6 cellular contexts compared by ENCODE assay signal in genomic region chr10:101014966-101015581, GRCh38. TPM values are rescaled to one million over a fixed set of nuclear protein-coding genes. Genes with fewer than 3 reads are reported as not detected.
DNase-seq lines count a peak whose midpoint lies in the region; ATAC-seq and TF ChIP-seq lines count a peak whose summit lies in the region.
"Had no signal": no experiment of that assay in that cellular context is flagged by ENCODE, and none has a peak within 500 bp of the region (broad histone marks: within the 10 kb centered on the region; RNA-seq: fewer than 3 reads in every experiment).

No MANE protein-coding gene starts in this region.

- peak; percentile 15 for DNase-seq in GOT3 (lab: John Stamatoyannopoulos, UW)
- DNase-seq in RWPE2 (ENCODE audit: low spot score) = no peak
- DNase-seq in iris pigment epithelial cell (ENCODE audit: low read depth) = peak; percentile 93
- no peak for DNase-seq in G401 (ENCODE audit: low spot score)

- H3K9me3 ChIP-seq in RWPE2 (ENCODE audit: severe bottlenecking) = no peaks in the 10 kb centered on the region
- H3K9me3 ChIP-seq: neutrophil had no signal

- in situ Hi-C loops in G401 (cut with HindIII; ENCODE audit: low sequenced_read_pairs) = no loop called here

- TF ChIP-seq CTCF in RWPE2 (IDR thresholded peaks at IDR 0.05; ENCODE audit: poor library complexity, severe bottlenecking) = no peak

- H3K36me3 ChIP-seq in RWPE2 (ENCODE audit: low read depth) = no peaks in the 10 kb centered on the region
- H3K36me3 ChIP-seq: neutrophil had no signal

- H3K27ac ChIP-seq in RWPE2 (ENCODE audit: poor library complexity, severe bottlenecking) = no peak overlapping the region
- H3K27ac ChIP-seq: neutrophil had no signal

- H3K4me1 ChIP-seq in RWPE2 (ENCODE audit: insufficient read depth, poor library complexity, severe bottlenecking) = peaks cover 4% of the 10 kb centered on the region

- H3K4me3 ChIP-seq in RWPE2 (ENCODE audit: severe bottlenecking) = no peak overlapping the region

- H3K27me3 ChIP-seq in RWPE2 (ENCODE audit: insufficient read depth, poor library complexity, severe bottlenecking) = no peaks in the 10 kb centered on the region

- ATAC-seq in RWPE2 (ENCODE audit: low read depth) = 0 out of 3 replicates have a peak, but pooled peaks have one; percentile 8
- no peak for ATAC-seq in GM19395 (IDR thresholded peaks at IDR 0.05; ENCODE audit: unreplicated experiment)

RNA-seq across cellular contexts. Expression of gene LZTS2, which starts 15.5 kb away (rescaled TPM):
- total RNA-seq in G401 (2014; rRNA removed; shearing (Covaris generic)) = 146 and 166 TPM in 2 replicates

RNA-seq across cellular contexts. Expression of gene PDZD7, which starts 15.9 kb away (rescaled TPM):
- total RNA-seq in G401 (2014; rRNA removed; shearing (Covaris generic)) = 2.4 and 4.5 TPM in 2 replicates

RNA-seq across cellular contexts. Expression of gene SFXN3, which starts 16.0 kb away (rescaled TPM):
- total RNA-seq in G401 (2014; rRNA removed; shearing (Covaris generic)) = 58.9 and 65.7 TPM in 2 replicates

RNA-seq across cellular contexts. Expression of gene TWNK, which starts 27.7 kb away (rescaled TPM):
- 20.9 and 21.7 TPM in 2 replicates for total RNA-seq in G401 (2014; rRNA removed; shearing (Covaris generic))

RNA-seq across cellular contexts. Expression of gene MRPL43, which starts 27.8 kb away (rescaled TPM):
- 91.6 and 117 TPM in 2 replicates for total RNA-seq in G401 (2014; rRNA removed; shearing (Covaris generic))

Comparison
In these comparisons a context has a peak if more than half of its experiments do, and no peak if none do; other contexts are left out.
1. DNase-seq: peak in GOT3 (single experiment) and iris pigment epithelial cell (single experiment); none in RWPE2 (single experiment) and G401 (single experiment).